ENCODE assay signal across 10 cellular contexts in genomic region chr19:35000338-35000646, GRCh38. TPM values are rescaled to one million over a fixed set of nuclear protein-coding genes. Genes with fewer than 3 reads are reported as not detected.
DNase-seq lines count a peak whose midpoint lies in the region; ATAC-seq and TF ChIP-seq lines count a peak whose summit lies in the region.
"Had no signal": no experiment of that assay in that cellular context is flagged by ENCODE, and none has a peak within 500 bp of the region (broad histone marks: within the 10 kb centered on the region; RNA-seq: fewer than 3 reads in every experiment).

No MANE protein-coding gene starts in this region.

- H3K4me3 Mint-ChIP-seq in chondrocyte (ENCODE audit: unreplicated experiment) = peak overlapping the region; percentile 81
- H3K4me3 Mint-ChIP-seq in naive thymus-derived CD8-positive, alpha-beta T cell = peak overlapping the region in 4 of 10 donors; percentile 22 to 96 (median 80)

- CTCF ChIA-PET in AG04450 (lab: Charles Lee) = interaction anchor here (1.1 to 1.3 kb wide), 2 partner anchors 27 to 66 kb away, joined by 5 to 6 read pairs; no protein-coding TSS in a partner anchor

- no peaks in the 10 kb centered on the region for H3K27me3 ChIP-seq in AG04450 (ENCODE audit: control insufficient read depth, insufficient read depth, low read length)
- no peaks in the 10 kb centered on the region for H3K27me3 ChIP-seq in HUES48 (ENCODE audit: control insufficient read depth, insufficient read depth, low read length)

- H3K4me3 ChIP-seq in AG04450 (ENCODE audit: low read depth, low read length) = peak overlapping the region; percentile 79
- H3K4me3 ChIP-seq in HUES48 (ENCODE audit: low read depth, low read length) = peak overlapping the region; percentile 74; the same call in 1 of the 2 replicates

- no peak overlapping the region for H3K27ac Mint-ChIP-seq in chondrocyte (ENCODE audit: unreplicated experiment)
- peak overlapping the region in 3 of 10 donors; percentile 67 to 98 (median 94) for H3K27ac Mint-ChIP-seq in naive thymus-derived CD8-positive, alpha-beta T cell

- no peaks in the 10 kb centered on the region for H3K36me3 Mint-ChIP-seq in chondrocyte (ENCODE audit: low read depth)
- peaks cover 6 to 23% (median 7%) of the 10 kb centered on the region in 3 donors for H3K36me3 Mint-ChIP-seq in naive thymus-derived CD8-positive, alpha-beta T cell

- peaks cover 53% of the 10 kb centered on the region for H3K4me1 Mint-ChIP-seq in chondrocyte (ENCODE audit: low read depth)
- peaks cover 45 to 88% (median 77%) of the 10 kb centered on the region in 4 donors for H3K4me1 Mint-ChIP-seq in naive thymus-derived CD8-positive, alpha-beta T cell

- H3K4me1 ChIP-seq in HUES48 (ENCODE audit: control insufficient read depth, insufficient read depth, low read length) = peaks cover 33% of the 10 kb centered on the region

- no peak overlapping the region; the same call in 1 of the 2 replicates for H3K9ac ChIP-seq in HUES48 (ENCODE audit: low read depth, low read length)

- H3K27ac ChIP-seq in AG04450 (ENCODE audit: low read depth, low read length) = no peak overlapping the region
- H3K27ac ChIP-seq in HUES48 (ENCODE audit: low read depth, low read length) = peak overlapping the region; percentile 99

- DNase-seq in AG04450 (ENCODE audit: low read depth, low spot score) = no peak
- DNase-seq in chondrocyte (ENCODE audit: low spot score) = no peak
- no peak for DNase-seq in naive thymus-derived CD8-positive, alpha-beta T cell
- DNase-seq in stimulated activated CD8-positive, alpha-beta memory T cell treated with anti-CD3 and anti-CD28 coated beads, Interleukin-4, amount 100 ng/mL, for 48 hours = no peak
- DNase-seq in NCI-H748 (lab: John Stamatoyannopoulos, UW; ENCODE audit: unreplicated experiment) = no peak
- DNase-seq in SHP77 treated with DMSO at 0.1 percent for 48 hours (lab: John Stamatoyannopoulos, UW) = no peak

- POLR2A ChIA-PET in AG04450 (lab: Yijun Ruan, JAX) = interaction anchor here (0.6 kb wide), 1 partner anchor 762 kb away, joined by 3 read pairs; no protein-coding TSS in a partner anchor
- POLR2A ChIA-PET in naive thymus-derived CD8-positive, alpha-beta T cell (lab: Charles Lee) = interaction anchor here (0.5 to 49.8 kb wide), 8 partner anchors 5 to 250 kb away, joined by 3 to 1459 read pairs (median 4); partner anchors contain the start of genes GRAMD1A and ZNF792

- peak; percentile 13 to 26 for ATAC-seq in naive thymus-derived CD8-positive, alpha-beta T cell
- no peak for ATAC-seq in HG02642 (IDR thresholded peaks at IDR 0.05; ENCODE audit: poor library complexity, unreplicated experiment)

- no peaks in the 10 kb centered on the region for H3K9me3 Mint-ChIP-seq in chondrocyte (ENCODE audit: low read depth)
- H3K9me3 Mint-ChIP-seq in naive thymus-derived CD8-positive, alpha-beta T cell = no peaks in the 10 kb centered on the region
- H3K9me3 Mint-ChIP-seq: activated T-helper 2 cell treated with anti-CD3 and anti-CD28 coated beads, Interferon-gamma antibody, Interleukin-2, Interleukin-4, amounts not matched to agents 10 μg/mL and 5 μg/mL and 100 μg/mL, durations not matched to agents 14 hours and 24 hours and 36 hours had no signal

- H3K9me3 ChIP-seq in AG04450 (ENCODE audit: control insufficient read depth, insufficient read depth, low read length) (peaks cover under 1% of the 10 kb centered on the region), HUES48 (ENCODE audit: control insufficient read depth, insufficient read depth, low read length) (no peaks in the 10 kb centered on the region)

- TF ChIP-seq CTCF in AG04450 (IDR thresholded peaks at IDR 0.05; ENCODE audit: low read depth, low read length) (no peak), chondrocyte (IDR thresholded peaks at IDR 0.05) (no peak)

- H3K27me3 Mint-ChIP-seq in chondrocyte (ENCODE audit: low read depth) = no peaks in the 10 kb centered on the region
- no peaks in the 10 kb centered on the region for H3K27me3 Mint-ChIP-seq in naive thymus-derived CD8-positive, alpha-beta T cell

- peaks cover 23% of the 10 kb centered on the region for H3K36me3 ChIP-seq in HUES48 (ENCODE audit: control insufficient read depth, insufficient read depth, low read length)

RNA-seq across cellular contexts. Expression of gene GRAMD1A, which starts 0.2 kb away (rescaled TPM):
- polyA plus RNA-seq in AG04450 (2011; rRNA removed) = 53.2 and 57.7 TPM in 2 replicates
- 61.5 and 72.9 TPM in 2 replicates for polyA minus RNA-seq in AG04450 (2011; rRNA and poly(A)+ RNA removed)
- total RNA-seq in chondrocyte = 58.4 to 67.9 TPM (median 65.8 TPM) in 3 replicates
- total RNA-seq in naive thymus-derived CD8-positive, alpha-beta T cell = 100 to 1,000 TPM; 317 to 335 TPM
- polyA plus RNA-seq in naive thymus-derived CD8-positive, alpha-beta T cell = 10 to 100 TPM; 29.5 to 77.0 (median 42.0) TPM

RNA-seq across cellular contexts. Expression of gene SCN1B, which starts 30.0 kb away (rescaled TPM):
- polyA plus RNA-seq in AG04450 (2011; rRNA removed) = 5.7 and 5.8 TPM in 2 replicates
- polyA minus RNA-seq in AG04450 (2011; rRNA and poly(A)+ RNA removed) = 3.0 and 5.1 TPM in 2 replicates
- 5.7 to 6.0 TPM (median 5.8 TPM) in 3 replicates for total RNA-seq in chondrocyte
- total RNA-seq in naive thymus-derived CD8-positive, alpha-beta T cell = 1 to 10 TPM; 1.6 to 2.1 TPM
- polyA plus RNA-seq in naive thymus-derived CD8-positive, alpha-beta T cell = under 1 TPM in 2 of 3 donors, not detected in 1; 0.27 to 0.28 TPM

RNA-seq across cellular contexts. Expression of gene ZNF792, which starts 36.3 kb away (rescaled TPM):
- 3.9 and 4.0 TPM in 2 replicates for polyA plus RNA-seq in AG04450 (2011; rRNA removed)
- 11.1 and 11.7 TPM in 2 replicates for polyA minus RNA-seq in AG04450 (2011; rRNA and poly(A)+ RNA removed)
- total RNA-seq in chondrocyte = 3.1 to 4.1 TPM (median 3.2 TPM) in 3 replicates
- 10 to 100 TPM; 34.4 to 35.5 TPM for total RNA-seq in naive thymus-derived CD8-positive, alpha-beta T cell
- 10 to 100 TPM in 2 of 3 donors, 1 to 10 TPM in 1; 9.7 to 18.7 (median 16.0) TPM for polyA plus RNA-seq in naive thymus-derived CD8-positive, alpha-beta T cell

RNA-seq across cellular contexts. Expression of gene HPN, which starts 41.2 kb away (rescaled TPM):
- not detected in 2 replicates for polyA plus RNA-seq in AG04450 (2011; rRNA removed)
- not detected in 2 replicates for polyA minus RNA-seq in AG04450 (2011; rRNA and poly(A)+ RNA removed)
- total RNA-seq in chondrocyte = not detected in 3 replicates
- total RNA-seq in naive thymus-derived CD8-positive, alpha-beta T cell = under 1 TPM in 1 of 2 experiments, not detected in 1; 0.16 TPM
- under 1 TPM in 1 of 3 donors, not detected in 2; 0.16 TPM for polyA plus RNA-seq in naive thymus-derived CD8-positive, alpha-beta T cell
- total RNA-seq: M059J had no signal
